8 cellular contexts compared by ENCODE assay signal in genomic region chr17:40803617-40804082, GRCh38. TPM values are rescaled to one million over a fixed set of nuclear protein-coding genes. Genes with fewer than 3 reads are reported as not detected.
DNase-seq lines count a peak whose midpoint lies in the region; ATAC-seq, FAIRE-seq and TF ChIP-seq lines count a peak whose summit lies in the region.

No MANE protein-coding gene starts in this region.

- DNase-seq in HCT116 (ENCODE audit: low read depth, low spot score) (peak; percentile 74), NCI-H446 treated with DMSO at 0.1 percent for 48 hours (lab: John Stamatoyannopoulos, UW) (peak; percentile 19), bronchial epithelial cell (ENCODE audit: low read depth) (peak; percentile 71), kidney tubule cell (ENCODE audit: low spot score) (peak; percentile 83)
- peak; percentile 76 for DNase-seq in stimulated activated CD4-positive, alpha-beta T cell treated with anti-CD3 and anti-CD28 coated beads, Interleukin-4, amount 100 ng/mL, for 1 hour

- H4K20me1 ChIP-seq in HCT116 (ENCODE audit: insufficient read depth) = no peaks in the 10 kb centered on the region

- H3K36me3 ChIP-seq in HCT116 (ENCODE audit: control insufficient read depth in 1 of 2, insufficient read depth in 2 of 2, low read length in 2 of 2) (no peaks in the 10 kb centered on the region), bronchial epithelial cell (ENCODE audit: control insufficient read depth, insufficient read depth, low read length) (no peaks in the 10 kb centered on the region)

- no peaks in the 10 kb centered on the region for H3K9me3 ChIP-seq in HCT116 (ENCODE audit: control insufficient read depth in 1 of 2, insufficient read depth in 1 of 2, low read depth in 1 of 2, low read length in 2 of 2)

- H3K9me2 ChIP-seq in HCT116 (ENCODE audit: insufficient read depth) = no peaks in the 10 kb centered on the region

- intact Hi-C loops in HCT116 (cut with micrococcal nuclease) = loop anchor here (1.0 to 10.0 kb wide), 8 partner anchors 53 to 859 kb away; no protein-coding TSS in a partner anchor

- BruUV-seq in HCT116 (replicated peaks; lab: Mats Ljungman, UMichigan) = no TSS peak

- H3K27me3 ChIP-seq in HCT116 (ENCODE audit: insufficient read depth, low read length) = no peaks in the 10 kb centered on the region
- H3K27me3 ChIP-seq in bronchial epithelial cell (ENCODE audit: control insufficient read depth, insufficient read depth, low read length) = no peaks in the 10 kb centered on the region

- peak overlapping the region; percentile 83 for H2AFZ ChIP-seq in HCT116 (ENCODE audit: low read depth, low read length, poor library complexity, severe bottlenecking)

- POLR2A ChIA-PET in HCT116 (lab: Charles Lee) = no interaction called here

- H3K27ac ChIP-seq in C4-2B (no peak overlapping the region), HCT116 (ENCODE audit: low read depth, low read length) (no peak overlapping the region)

- H3K79me2 ChIP-seq in HCT116 (ENCODE audit: insufficient read depth, low read length) = no peaks in the 10 kb centered on the region

- RAD21 ChIA-PET in HCT116 (lab: Charles Lee; ENCODE audit: low non-redundant PET in 1 of 2, low total read pairs in 2 of 2, uncharacterized antibody in 2 of 2, unreplicated experiment in 2 of 2) = interaction anchor here in 1 of 2 experiments (1.0 kb wide), 1 partner anchor 746 kb away, joined by 3 read pairs; no protein-coding TSS in a partner anchor

- TF ChIP-seq RAD21 in HCT116 (IDR thresholded peaks at IDR 0.05; ENCODE audit: low read depth) = peak; percentile 98

- TF ChIP-seq POLR2A in HCT116 (IDR thresholded peaks at IDR 0.05; ENCODE audit: borderline replicate concordance, extremely low read depth, insufficient read depth, insufficient read length) = no peak

- H3K4me1 ChIP-seq in HCT116 (ENCODE audit: control insufficient read depth in 1 of 2, insufficient read depth in 2 of 2, low read length in 2 of 2) = peaks cover 3 to 9% of the 10 kb centered on the region in 2 experiments; a peak in 3 of 4 replicates

- peak overlapping the region; percentile 45 for H3K4me2 ChIP-seq in HCT116 (ENCODE audit: low read length)

- no peak overlapping the region for H3K4me3 ChIP-seq in HCT116 (replicated peaks in 1 of 2; ENCODE audit: low read depth in 1 of 2, low read length in 2 of 2)
- H3K4me3 ChIP-seq in bronchial epithelial cell (ENCODE audit: low read depth, low read length) = no peak overlapping the region

- CTCF ChIA-PET in HCT116 (lab: Charles Lee) = interaction anchor here (0.6 to 2.3 kb wide), 8 partner anchors 12 to 859 kb away, joined by 3 to 14 read pairs (median 4); no protein-coding TSS in a partner anchor

- H3K9ac ChIP-seq in HCT116 (ENCODE audit: low read length) = no peak overlapping the region

- ATAC-seq in HCT116 (peak; percentile 99), GM21381 (IDR thresholded peaks at IDR 0.05; ENCODE audit: unreplicated experiment) (no peak)
- ATAC-seq in activated CD4-positive, CD25-positive, alpha-beta regulatory T cell treated with anti-CD3 and anti-CD28 coated beads, Interleukin-2, amount 50 U/mL, for 24 hours = peak; percentile 82 to 88

- FAIRE-seq in bronchial epithelial cell (lab: Jason Lieb, UNC) = no peak

- peak; percentile 97 for TF ChIP-seq CTCF in C4-2B (conservative IDR thresholded peaks at IDR 0.05)
- TF ChIP-seq CTCF in HCT116 (IDR thresholded peaks at IDR 0.05 in 2 of 3, conservative IDR thresholded peaks at IDR 0.05 in 1 of 3; ENCODE audit: borderline replicate concordance in 1 of 3, insufficient read depth in 1 of 3, low read depth in 2 of 3, low read length in 2 of 3) = peak; percentile 82 to 96 (median 88)
- TF ChIP-seq CTCF in bronchial epithelial cell (IDR thresholded peaks at IDR 0.05; ENCODE audit: insufficient read depth, low read length, severe bottlenecking) = peak; percentile 81

TF ChIP-seq in HCT116, 20 proteins besides CTCF, POLR2A, EP300 and RAD21:
- TF ChIP-seq YY1 (IDR thresholded peaks at IDR 0.05; ENCODE audit: extremely low read depth, insufficient replicate concordance, low read depth, low read length) (peak; percentile 43), SP1 (IDR thresholded peaks at IDR 0.05; ENCODE audit: low read depth) (0 out of 2 replicates have a peak, but pooled peaks have one; percentile 11), MAX (IDR thresholded peaks at IDR 0.05) (0 out of 2 replicates have a peak, but pooled peaks have one; percentile 36), EZH2phosphoT487 (IDR thresholded peaks at IDR 0.05; ENCODE audit: borderline replicate concordance) (no peak)
TF ChIP-seq in HCT116: peak in this region for 3.

RNA-seq across cellular contexts. Expression of gene KRT28, which starts 3.9 kb away (rescaled TPM):
- not detected for total RNA-seq in HCT116 (2021; ENCODE audit: unreplicated experiment)
- not detected in 2 replicates for polyA plus RNA-seq in HCT116 (2012)
- not detected in 2 replicates for total RNA-seq in bronchial epithelial cell

RNA-seq across cellular contexts. Expression of gene KRT10, which starts 18.8 kb away (rescaled TPM):
- total RNA-seq in HCT116 (2021; ENCODE audit: unreplicated experiment) (62.3 TPM), bronchial epithelial cell (5.8 and 6.3 TPM in 2 replicates)
- 22.8 and 27.7 TPM in 2 replicates for polyA plus RNA-seq in HCT116 (2012)

RNA-seq across cellular contexts. Expression of gene KRT27, which starts 21.3 kb away (rescaled TPM):
- not detected for total RNA-seq in HCT116 (2021; ENCODE audit: unreplicated experiment)
- polyA plus RNA-seq in HCT116 (2012) = not detected in 2 replicates
- total RNA-seq in bronchial epithelial cell = not detected in 2 replicates

RNA-seq across cellular contexts. Expression of gene KRT26, which starts 31.6 kb away (rescaled TPM):
- total RNA-seq in HCT116 (2021; ENCODE audit: unreplicated experiment) (not detected), bronchial epithelial cell (not detected in 2 replicates)
- not detected in 2 replicates for polyA plus RNA-seq in HCT116 (2012)

RNA-seq across cellular contexts. Expression of gene KRT25, which starts 48.5 kb away (rescaled TPM):
- not detected for total RNA-seq in HCT116 (2021; ENCODE audit: unreplicated experiment)
- not detected in 2 replicates for polyA plus RNA-seq in HCT116 (2012)
- total RNA-seq in bronchial epithelial cell = not detected in 2 replicates

Comparison
In these comparisons a context has a peak if more than half of its experiments do, and no peak if none do; other contexts are left out.
1. DNase-seq: peak in every context shown above with its lines; median percentile 83 in kidney tubule cell; 76 in stimulated activated CD4-positive, alpha-beta T cell treated with anti-CD3 and anti-CD28 coated beads, Interleukin-4, amount 100 ng/mL, for 1 hour; 74 in HCT116; 71 in bronchial epithelial cell; 19 in NCI-H446 treated with DMSO at 0.1 percent for 48 hours.